ENCODE assay signal across 12 cellular contexts in genomic region chr11:46491661-46492331, GRCh38.
A peak's percentile ranks its signal among the peaks of the same experiment; 100 is the strongest.
DNase-seq lines count a peak whose midpoint lies in the region; ATAC-seq and TF ChIP-seq lines count a peak whose summit lies in the region.
"Had no signal": no experiment of that assay in that cellular context is flagged by ENCODE, and none has a peak within 500 bp of the region (broad histone marks: within the 10 kb centered on the region; RNA-seq: fewer than 3 reads in every experiment).

No MANE protein-coding gene starts in this region.

- H3K27me3 Mint-ChIP-seq in T-cell, result no peaks in the 10 kb centered on the region

- H3K4me3 Mint-ChIP-seq in T-cell, result no peak overlapping the region
- H3K4me3 Mint-ChIP-seq in stimulated activated effector memory CD8-positive, alpha-beta T cell treated with anti-CD3 and anti-CD28 coated beads, Interleukin-12 subunit alpha, Interleukin-12 subunit beta, amount 100 ng/mL, for 72 hours, result no peak overlapping the region

- no peak overlapping the region for H2AFZ ChIP-seq in DND-41 (ENCODE audit: low read depth, low read length)

- H3K36me3 ChIP-seq in DND-41 (ENCODE audit: insufficient read depth, low read length), result peaks cover 72% of the 10 kb centered on the region
- H3K36me3 ChIP-seq: prostate gland had no signal

- H3K9me3 Mint-ChIP-seq in T-cell, result no peaks in the 10 kb centered on the region
- no peaks in the 10 kb centered on the region for H3K9me3 Mint-ChIP-seq in stimulated activated effector memory CD8-positive, alpha-beta T cell treated with anti-CD3 and anti-CD28 coated beads, Interleukin-12 subunit alpha, Interleukin-12 subunit beta, amount 100 ng/mL, for 72 hours

- H3K9me3 ChIP-seq in DND-41 (ENCODE audit: insufficient read depth, low read length, severe bottlenecking), result no peaks in the 10 kb centered on the region
- H3K9me3 ChIP-seq: prostate gland had no signal

- H3K4me1 ChIP-seq in DND-41 (ENCODE audit: insufficient read depth, low read length), result 0 out of 2 replicates have a peak, but pooled peaks cover 4% of the 10 kb centered on the region

- peaks cover 37% of the 10 kb centered on the region for H3K36me3 Mint-ChIP-seq in T-cell
- H3K36me3 Mint-ChIP-seq in stimulated activated effector memory CD8-positive, alpha-beta T cell treated with anti-CD3 and anti-CD28 coated beads, Interleukin-12 subunit alpha, Interleukin-12 subunit beta, amount 100 ng/mL, for 72 hours, result peaks cover 49% of the 10 kb centered on the region

- H3K27ac Mint-ChIP-seq in T-cell, result peak overlapping the region; percentile 53 to 62
- H3K27ac Mint-ChIP-seq in stimulated activated effector memory CD8-positive, alpha-beta T cell treated with anti-CD3 and anti-CD28 coated beads, Interleukin-12 subunit alpha, Interleukin-12 subunit beta, amount 100 ng/mL, for 72 hours, result peak overlapping the region; percentile 54

- peaks cover 4% of the 10 kb centered on the region; the same call in 1 of the 2 replicates for H4K20me1 ChIP-seq in DND-41 (ENCODE audit: insufficient read depth, low read length)

- peaks cover 5 to 14% (median 7%) of the 10 kb centered on the region in 3 donors for H3K4me1 Mint-ChIP-seq in T-cell
- H3K4me1 Mint-ChIP-seq in stimulated activated effector memory CD8-positive, alpha-beta T cell treated with anti-CD3 and anti-CD28 coated beads, Interleukin-12 subunit alpha, Interleukin-12 subunit beta, amount 100 ng/mL, for 72 hours, result peaks cover 6% of the 10 kb centered on the region

- CTCF ChIA-PET in T-cell (lab: Charles Lee), result interaction anchor here in 1 of 2 donors (3.1 kb wide), 1 partner anchor 127 kb away, joined by 32 read pairs; the partner anchor contains the start of gene ATG13

- H3K4me2 ChIP-seq in DND-41 (ENCODE audit: insufficient read depth, low read length), result no peak overlapping the region

- no peak for TF ChIP-seq CTCF in DND-41 (IDR thresholded peaks at IDR 0.05; ENCODE audit: borderline replicate concordance, extremely low read depth, low read length, poor library complexity, severe bottlenecking)
- no peak for TF ChIP-seq CTCF in fibroblast of villous mesenchyme (IDR thresholded peaks at IDR 0.05; ENCODE audit: insufficient read depth, low read depth, low read length)

- POLR2A ChIA-PET in T-cell (lab: Charles Lee), result no interaction called here

- H3K79me2 ChIP-seq in DND-41 (ENCODE audit: insufficient read depth, low read length), result peaks cover 10% of the 10 kb centered on the region; the same call in 1 of the 2 replicates

- H3K9ac ChIP-seq in DND-41 (ENCODE audit: low read depth, low read length), result no peak overlapping the region

- ATAC-seq in DND-41 (ENCODE audit: insufficient read depth, low read depth), result peak; percentile 41; the same call in 2 of the 3 replicates
- ATAC-seq in T-cell (replicated peaks in 1 of 4), result no peak
- no peak for ATAC-seq in stimulated activated effector memory CD8-positive, alpha-beta T cell treated with anti-CD3 and anti-CD28 coated beads, Interleukin-12 subunit alpha, Interleukin-12 subunit beta, amount 100 ng/mL, for 72 hours
- no peak for ATAC-seq in GM21825 (IDR thresholded peaks at IDR 0.05; ENCODE audit: unreplicated experiment)
- no peak for ATAC-seq in HG03571 (IDR thresholded peaks at IDR 0.05; ENCODE audit: unreplicated experiment)
- ATAC-seq: SK-N-SH treated with all-trans-retinoic acid at 6 μM for 48 hours had no signal

- H3K27ac ChIP-seq in DND-41 (ENCODE audit: low read length), result no peak overlapping the region; the same call in 1 of the 2 replicates
- H3K27ac ChIP-seq: prostate gland had no signal

- DNase-seq in DND-41 (no peak), T-cell (no peak), fibroblast of villous mesenchyme (ENCODE audit: low read depth) (peak; percentile 45)
- DNase-seq in stimulated activated effector memory CD8-positive, alpha-beta T cell treated with anti-CD3 and anti-CD28 coated beads, Interleukin-12 subunit alpha, Interleukin-12 subunit beta, amount 100 ng/mL, for 72 hours (ENCODE audit: low spot score in 2 of 2), result no peak
- DNase-seq in activated CD8-positive, alpha-beta memory T cell treated with anti-CD3 and anti-CD28 coated beads, Interleukin-2, amount 50 U/mL, for 48 hours, result no peak
- DNase-seq: activated T-cell treated with anti-CD3 and anti-CD28 coated beads, Interleukin-2, amount 50 U/mL, for 48 hours; DMS 273 treated with DMSO at 0.1 percent for 48 hours; NCI-H2107 had no signal

- H3K4me3 ChIP-seq in DND-41 (ENCODE audit: low read depth in 1 of 2, low read length in 2 of 2) (no peak overlapping the region), fibroblast of villous mesenchyme (ENCODE audit: low read depth, low read length) (no peak overlapping the region)
- H3K4me3 ChIP-seq: prostate gland had no signal

- no peaks in the 10 kb centered on the region for H3K27me3 ChIP-seq in DND-41 (ENCODE audit: insufficient read depth, low read length, poor library complexity)
